ENCODE assay signal across 14 cellular contexts in the genomic region with DNA sequence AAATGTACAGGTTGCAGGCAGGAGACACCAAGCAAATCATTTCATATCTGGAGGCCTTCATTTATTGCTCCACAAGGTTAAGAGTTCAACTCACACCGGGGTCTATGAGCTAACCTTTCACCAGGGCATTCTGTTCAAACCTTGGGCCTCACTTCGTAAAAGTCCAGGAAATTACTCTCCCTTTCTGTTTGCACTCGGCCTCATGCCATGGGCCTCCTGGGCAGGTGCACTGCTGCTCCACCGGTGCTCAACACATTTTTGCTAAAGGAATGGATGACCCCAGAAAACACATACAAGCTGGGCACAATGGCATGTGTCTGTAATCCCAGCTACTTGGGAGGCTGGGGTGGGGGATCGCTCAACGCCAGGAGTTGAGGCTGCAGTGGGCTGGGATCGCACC.
"Had no signal": no experiment of that assay in that cellular context is flagged by ENCODE, and none has a peak within 500 bp of the region (broad histone marks: within the 10 kb centered on the region; RNA-seq: fewer than 3 reads in every experiment).

No MANE protein-coding gene starts in this region.

- FAIRE-seq: pancreas, small intestine had no signal

- H3K4me1 ChIP-seq: pancreas, right lobe of liver had no signal

- H3K9me3 ChIP-seq: neutrophil, pancreas, right lobe of liver, thyroid gland had no signal

- H3K4me3 ChIP-seq: pancreas, right lobe of liver, thyroid gland had no signal

- H3K27me3 ChIP-seq: neutrophil, pancreas, right lobe of liver, thyroid gland had no signal

- DNase-seq: activated CD4-positive, alpha-beta T cell treated with anti-CD3 and anti-CD28 coated beads, Interleukin-2, amount 50 U/mL, for 4 hours; activated gamma-delta T cell; activated T-cell treated with anti-CD3 and anti-CD28 coated beads, Interleukin-2, amount 50 U/mL, for 72 hours; foreskin fibroblast; mesendoderm; naive thymus-derived CD8-positive, alpha-beta T cell; pancreas; right lobe of liver; small intestine; stimulated activated CD4-positive, alpha-beta T cell treated with anti-CD3 and anti-CD28 coated beads, Interleukin-15, amount 100 ng/mL, for 24 hours; stimulated activated CD4-positive, alpha-beta T cell treated with anti-CD3 and anti-CD28 coated beads, Interleukin-2, amount 100 ng/mL, for 48 hours; T-helper 17 cell had no signal

- H3K36me3 ChIP-seq: neutrophil, pancreas, right lobe of liver, thyroid gland had no signal

- ATAC-seq: activated T-cell treated with anti-CD3 and anti-CD28 coated beads, Interleukin-2, amount 50 U/mL, for 72 hours; naive thymus-derived CD8-positive, alpha-beta T cell; pancreas; T-helper 17 cell had no signal

- H3K27ac ChIP-seq: neutrophil, right lobe of liver had no signal
